In genomic region chr12:74424778-74425177, GRCh38 we compare ENCODE assay signal across 23 cellular contexts.
"Had no signal": no experiment of that assay in that cellular context is flagged by ENCODE, and none has a peak within 500 bp of the region (broad histone marks: within the 10 kb centered on the region; RNA-seq: fewer than 3 reads in every experiment).

No MANE protein-coding gene starts in this region.

- H3K4me1 ChIP-seq: adrenal gland, lower lobe of right lung, thyroid gland, upper lobe of right lung had no signal

- H3K27ac Mint-ChIP-seq: activated B cell treated with CpG ODN at 0.5 μM for 24 hours; activated CD4-positive, alpha-beta T cell treated with anti-CD3 and anti-CD28 coated beads for 36 hours; activated naive CD8-positive, alpha-beta T cell; activated T-cell treated with anti-CD3 and anti-CD28 coated beads, Interleukin-2, amount 50 U/mL, for 24 hours; activated T-helper 17 cell treated with anti-CD3 and anti-CD28 coated beads, Interleukin-2, amount 50 U/mL, for 72 hours; endodermal cell; naive thymus-derived CD4-positive, alpha-beta T cell; T-helper 1 cell treated with Interleukin-12 subunit alpha and Interleukin-12 subunit beta and Interleukin-4 antibody, amounts not matched to agents 30 μg/mL and 1 μg/mL, for 36 hours had no signal

- H3K9me3 ChIP-seq: adrenal gland, lower lobe of right lung, thyroid gland, upper lobe of right lung had no signal

- H3K4me1 Mint-ChIP-seq: activated B cell treated with CpG ODN at 0.5 μM for 24 hours; activated CD4-positive, alpha-beta T cell treated with anti-CD3 and anti-CD28 coated beads for 36 hours; activated T-helper 17 cell treated with anti-CD3 and anti-CD28 coated beads, Interleukin-2, amount 50 U/mL, for 72 hours; naive thymus-derived CD4-positive, alpha-beta T cell; neural crest cell had no signal

- H3K36me3 ChIP-seq: adrenal gland, lower lobe of right lung, thyroid gland, upper lobe of right lung had no signal

- H3K9me3 Mint-ChIP-seq: activated T-cell treated with anti-CD3 and anti-CD28 coated beads, Interleukin-2, amount 50 U/mL, for 24 hours; endodermal cell; neural crest cell; T-helper 1 cell treated with Interleukin-12 subunit alpha and Interleukin-12 subunit beta and Interleukin-4 antibody, amounts not matched to agents 30 μg/mL and 1 μg/mL, for 36 hours had no signal

- H3K4me3 Mint-ChIP-seq: activated B cell treated with CpG ODN at 0.5 μM for 24 hours; activated CD4-positive, alpha-beta T cell treated with anti-CD3 and anti-CD28 coated beads for 36 hours; activated naive CD8-positive, alpha-beta T cell; activated T-cell treated with anti-CD3 and anti-CD28 coated beads, Interleukin-2, amount 50 U/mL, for 24 hours; activated T-helper 17 cell treated with anti-CD3 and anti-CD28 coated beads, Interleukin-2, amount 50 U/mL, for 72 hours; endodermal cell; naive thymus-derived CD4-positive, alpha-beta T cell; neural crest cell; T-helper 1 cell treated with Interleukin-12 subunit alpha and Interleukin-12 subunit beta and Interleukin-4 antibody, amounts not matched to agents 30 μg/mL and 1 μg/mL, for 36 hours had no signal

- H3K27me3 ChIP-seq: adrenal gland, thyroid gland, upper lobe of right lung had no signal

- ATAC-seq: activated CD4-positive, alpha-beta T cell treated with anti-CD3 and anti-CD28 coated beads for 36 hours; activated T-helper 17 cell treated with anti-CD3 and anti-CD28 coated beads, Interleukin-2, amount 50 U/mL, for 72 hours; left lobe of liver; lower lobe of right lung; naive thymus-derived CD4-positive, alpha-beta T cell; stimulated activated naive CD8-positive, alpha-beta T cell treated with anti-CD3 and anti-CD28 coated beads, Interleukin-15, Interleukin-2, amounts not matched to agents 100 U/mL and 50 U/mL, for 24 hours; upper lobe of right lung had no signal

- H3K4me3 ChIP-seq: adrenal gland, coronary artery, lower lobe of right lung, thyroid gland, upper lobe of right lung had no signal

- H3K27ac ChIP-seq: adrenal gland, coronary artery, lower lobe of right lung, thyroid gland, upper lobe of right lung had no signal

- DNase-seq: activated B cell treated with CpG ODN at 0.5 μM for 24 hours; activated CD4-positive, alpha-beta T cell treated with anti-CD3 and anti-CD28 coated beads for 36 hours; activated CD4-positive, alpha-beta T cell treated with anti-CD3 and anti-CD28 coated beads, Interleukin-2, amount 50 U/mL, for 4 hours; activated CD8-positive, alpha-beta memory T cell treated with anti-CD3 and anti-CD28 coated beads for 24 hours; activated CD8-positive, alpha-beta memory T cell treated with anti-CD3 and anti-CD28 coated beads, Interleukin-2, amount 50 U/mL, for 4 hours; activated T-cell treated with anti-CD3 and anti-CD28 coated beads, Interleukin-2, amount 50 U/mL, for 24 hours; adrenal gland; cerebellar nuclear complex; endodermal cell; lower lobe of right lung; naive thymus-derived CD4-positive, alpha-beta T cell; retina; stimulated activated CD4-positive, alpha-beta T cell treated with anti-CD3 and anti-CD28 coated beads, Interleukin-4, amount 100 ng/mL, for 4 hours; stimulated activated naive CD8-positive, alpha-beta T cell treated with anti-CD3 and anti-CD28 coated beads, Interleukin-15, Interleukin-2, amounts not matched to agents 100 U/mL and 50 U/mL, for 24 hours; T1000; thyroid gland; upper lobe of right lung had no signal

- H3K27me3 Mint-ChIP-seq: activated B cell treated with CpG ODN at 0.5 μM for 24 hours had no signal

- H3K36me3 Mint-ChIP-seq: activated naive CD8-positive, alpha-beta T cell had no signal
